Comparison of ENCODE assay signal across 17 cellular contexts in genomic region chr20:20953738-20954657, GRCh38.
DNase-seq lines count a peak whose midpoint lies in the region; ATAC-seq and TF ChIP-seq lines count a peak whose summit lies in the region.
"Had no signal": no experiment of that assay in that cellular context is flagged by ENCODE, and none has a peak within 500 bp of the region (broad histone marks: within the 10 kb centered on the region; RNA-seq: fewer than 3 reads in every experiment).

No MANE protein-coding gene starts in this region.

- H4K8ac ChIP-seq in mesendoderm (ENCODE audit: low read depth, low read length), result no peak overlapping the region

- H3K56ac ChIP-seq in mesendoderm (ENCODE audit: low read length), result no peak overlapping the region

- H3K9ac ChIP-seq in mesendoderm (ENCODE audit: low read length), result no peak overlapping the region

- H3F3A ChIP-seq in GM23338 (replicated peaks; ENCODE audit: low read depth), result no peaks in the 10 kb centered on the region

- no peak overlapping the region for H2BK120ac ChIP-seq in mesendoderm (ENCODE audit: low read depth, low read length)

- no peak overlapping the region for H3K27ac Mint-ChIP-seq in GM23338
- H3K27ac Mint-ChIP-seq: T-helper 17 cell had no signal

- no peaks in the 10 kb centered on the region for H3K36me3 Mint-ChIP-seq in GM23338 (ENCODE audit: low read depth)

- no peak overlapping the region for H2AK5ac ChIP-seq in mesendoderm (ENCODE audit: low read length)

- no peak overlapping the region for H3K4me3 ChIP-seq in mesendoderm (ENCODE audit: low read length)
- H3K4me3 ChIP-seq in lower leg skin (ENCODE audit: low read depth, poor library complexity, severe bottlenecking), result no peak overlapping the region
- no peak overlapping the region for H3K4me3 ChIP-seq in GM23338
- H3K4me3 ChIP-seq: Peyer's patch had no signal

- H3K18ac ChIP-seq in mesendoderm (ENCODE audit: low read length), result no peak overlapping the region

- ATAC-seq in GM21529 (IDR thresholded peaks at IDR 0.05; ENCODE audit: unreplicated experiment) (peak; percentile 51), HG03520 (IDR thresholded peaks at IDR 0.05; ENCODE audit: unreplicated experiment) (no peak), GM23338 (no peak)
- ATAC-seq: HCT116, T-helper 17 cell had no signal

- no peak for TF ChIP-seq POLR2A in lower leg skin (IDR thresholded peaks at IDR 0.05)

- DNase-seq in NCI-H526 (lab: John Stamatoyannopoulos, UW), result peak; percentile 45 to 62
- DNase-seq in RPMI8226, result peak; percentile 40
- peak; percentile 71 for DNase-seq in mesendoderm
- DNase-seq in lower leg skin (ENCODE audit: low spot score in 2 of 2), result no peak
- no peak for DNase-seq in activated gamma-delta T cell (lab: John Stamatoyannopoulos, UW)
- no peak for DNase-seq in GM23338 (ENCODE audit: low spot score)
- DNase-seq: COR-L47, KG1, NCI-H1092, NCI-H146, NCI-H524 treated with DMSO at 0.1 percent for 48 hours, Peyer's patch, SHP77, T-helper 17 cell had no signal

- H3K4me3 Mint-ChIP-seq in GM23338, result no peak overlapping the region
- H3K4me3 Mint-ChIP-seq: T-helper 17 cell had no signal

- H3K23ac ChIP-seq in mesendoderm (ENCODE audit: low read length), result no peak overlapping the region

- H4K20me1 ChIP-seq in GM23338 (replicated peaks; ENCODE audit: insufficient read depth), result no peaks in the 10 kb centered on the region

- TF ChIP-seq CTCF in lower leg skin (IDR thresholded peaks at IDR 0.05), result no peak
- no peak for TF ChIP-seq CTCF in GM23338 (conservative IDR thresholded peaks at IDR 0.05; ENCODE audit: low read depth in 2 of 2)

- H3K9me2 ChIP-seq in GM23338 (ENCODE audit: insufficient read depth), result peaks cover 14% of the 10 kb centered on the region

- H3K9me3 Mint-ChIP-seq in GM23338, result no peaks in the 10 kb centered on the region

- H3K27me3 ChIP-seq in mesendoderm (ENCODE audit: insufficient read depth, low read length, poor library complexity) (no peaks in the 10 kb centered on the region), GM23338 (ENCODE audit: insufficient read depth) (no peaks in the 10 kb centered on the region)
- H3K27me3 ChIP-seq: Peyer's patch had no signal

- WGBS in mesendoderm (ENCODE audit: extremely low coverage, insufficient coverage, low lambda C conversion rate), result no CpG with 5 or more reads among the region's 12 CpGs
- 65 to 66% methylated on average over 12 of the region's 12 CpGs for WGBS in lower leg skin, 2 donors

- no peak overlapping the region for H3K4ac ChIP-seq in mesendoderm (ENCODE audit: low read depth, low read length)

- no peak overlapping the region for H2AFZ ChIP-seq in GM23338

- no peaks in the 10 kb centered on the region for H3K27me3 Mint-ChIP-seq in GM23338 (ENCODE audit: insufficient read depth, low read depth, poor library complexity)

- H4K5ac ChIP-seq in mesendoderm (ENCODE audit: low read length), result no peak overlapping the region

- H3K79me1 ChIP-seq in mesendoderm (ENCODE audit: low read length), result no peaks in the 10 kb centered on the region

- intact Hi-C loops in lower leg skin (cut with DNase I; ENCODE audit: low total_unique reads), result no loop called here

- 0 out of 3 replicates have a peak, but pooled peaks cover 4% of the 10 kb centered on the region for H3K4me1 Mint-ChIP-seq in GM23338

- no peaks in the 10 kb centered on the region for H3K36me3 ChIP-seq in mesendoderm (ENCODE audit: control insufficient read depth, insufficient read depth, low read length)
- H3K36me3 ChIP-seq in GM23338 (ENCODE audit: insufficient read depth), result no peaks in the 10 kb centered on the region
- H3K36me3 ChIP-seq: Peyer's patch had no signal

- H3K4me2 ChIP-seq in mesendoderm (ENCODE audit: low read length) (no peak overlapping the region), GM23338 (no peak overlapping the region)

- no peaks in the 10 kb centered on the region for H3K4me1 ChIP-seq in mesendoderm (ENCODE audit: control insufficient read depth, low read depth, low read length)
- no peaks in the 10 kb centered on the region for H3K4me1 ChIP-seq in GM23338 (ENCODE audit: insufficient read depth)
- H3K4me1 ChIP-seq: Peyer's patch had no signal

- H3K79me2 ChIP-seq in mesendoderm (ENCODE audit: control insufficient read depth, insufficient read depth, low read length) (no peaks in the 10 kb centered on the region), GM23338 (replicated peaks; ENCODE audit: insufficient read depth) (no peaks in the 10 kb centered on the region)

- H3K27ac ChIP-seq in mesendoderm (ENCODE audit: low read depth, low read length), result no peak overlapping the region
- H3K27ac ChIP-seq in GM23338 (ENCODE audit: low read depth), result no peak overlapping the region
- H3K27ac ChIP-seq: Peyer's patch had no signal

- no peak overlapping the region for H2BK15ac ChIP-seq in mesendoderm (replicated peaks; ENCODE audit: low read depth)

- no peak overlapping the region for H2BK5ac ChIP-seq in mesendoderm (ENCODE audit: low read length)

TF ChIP-seq in GM23338, 12 proteins besides CTCF, POLR2A, EP300 and RAD21:
- TF ChIP-seq ETS1 (IDR thresholded peaks at IDR 0.05) (no peak), EZH2phosphoT487 (IDR thresholded peaks at IDR 0.05; ENCODE audit: unreplicated experiment) (no peak), ZNF114 (CRISPR knock-in tag; IDR thresholded peaks at IDR 0.05) (no peak)

Comparison
In these comparisons a context has a peak if more than half of its experiments do, and no peak if none do; other contexts are left out.
1. DNase-seq: peak in NCI-H526 (2 of 2), RPMI8226 (single experiment) and mesendoderm (single experiment); none in lower leg skin (0 of 2), activated gamma-delta T cell (single experiment) and GM23338 (single experiment).